13 cellular contexts compared by ENCODE assay signal in genomic region chr13:75669706-75670105, GRCh38. TPM values are rescaled to one million over a fixed set of nuclear protein-coding genes. Genes with fewer than 3 reads are reported as not detected.
A peak's percentile ranks its signal among the peaks of the same experiment; 100 is the strongest.
DNase-seq lines count a peak whose midpoint lies in the region; ATAC-seq and TF ChIP-seq lines count a peak whose summit lies in the region.
"Had no signal": no experiment of that assay in that cellular context is flagged by ENCODE, and none has a peak within 500 bp of the region (broad histone marks: within the 10 kb centered on the region; RNA-seq: fewer than 3 reads in every experiment).

No MANE protein-coding gene starts in this region.

- CTCF ChIA-PET in SK-N-SH (lab: Yijun Ruan, JAX): interaction anchor here (0.6 to 2.2 kb wide), 3 partner anchors 26 to 1788 kb away, joined by 3 to 14 read pairs (median 3); no protein-coding TSS in a partner anchor

- H3K36me3 ChIP-seq in SK-N-SH (replicated peaks in 1 of 2; ENCODE audit: control insufficient read depth in 1 of 2, insufficient read depth in 2 of 2, low read length in 1 of 2) (peaks cover 4 to 39% of the 10 kb centered on the region in 2 experiments), hepatocyte (replicated peaks; ENCODE audit: insufficient read depth, low read depth) (no peaks in the 10 kb centered on the region), skeletal muscle tissue (ENCODE audit: control insufficient read depth in 3 of 3, insufficient read depth in 3 of 3, low read length in 3 of 3) (no peaks in the 10 kb centered on the region)
- H3K36me3 ChIP-seq: BE2C, HAP-1 had no signal

- H3K27me3 ChIP-seq in SK-N-SH (ENCODE audit: insufficient read depth) (no peaks in the 10 kb centered on the region), hepatocyte (no peaks in the 10 kb centered on the region), skeletal muscle tissue (ENCODE audit: control insufficient read depth in 3 of 3, insufficient read depth in 3 of 3, low read length in 3 of 3) (no peaks in the 10 kb centered on the region)
- H3K27me3 ChIP-seq: BE2C had no signal

- no peak for ATAC-seq in HG02588 (IDR thresholded peaks at IDR 0.05; ENCODE audit: unreplicated experiment)
- ATAC-seq: A549 had no signal

- H3K9me3 ChIP-seq in SK-N-SH: no peaks in the 10 kb centered on the region
- H3K9me3 ChIP-seq in hepatocyte (ENCODE audit: low read depth): no peaks in the 10 kb centered on the region
- no peaks in the 10 kb centered on the region for H3K9me3 ChIP-seq in skeletal muscle tissue (ENCODE audit: control insufficient read depth in 3 of 3, low read length in 3 of 3)
- H3K9me3 ChIP-seq: A549, BE2C, HAP-1 had no signal

- TF ChIP-seq EP300 in SK-N-SH (IDR thresholded peaks at IDR 0.05; ENCODE audit: borderline replicate concordance in 1 of 2, low read depth in 1 of 2, low read length in 1 of 2): no peak

- no peaks in the 10 kb centered on the region for H3K9me2 ChIP-seq in SK-N-SH
- no peaks in the 10 kb centered on the region for H3K9me2 ChIP-seq in hepatocyte (replicated peaks; ENCODE audit: insufficient read depth)

- peaks cover 3 to 20% of the 10 kb centered on the region in 2 experiments; a peak in 3 of 4 replicates for H3K4me1 ChIP-seq in SK-N-SH (ENCODE audit: control insufficient read depth in 1 of 2, insufficient read depth in 2 of 2, low read depth in 1 of 2, low read length in 1 of 2)
- no peaks in the 10 kb centered on the region for H3K4me1 ChIP-seq in hepatocyte (ENCODE audit: insufficient read depth)
- peaks cover 17 to 21% (median 20%) of the 10 kb centered on the region in 3 donors for H3K4me1 ChIP-seq in skeletal muscle tissue (ENCODE audit: control insufficient read depth in 3 of 3, insufficient read depth in 3 of 3, low read length in 3 of 3)
- H3K4me1 ChIP-seq: BE2C had no signal

- H3K79me2 ChIP-seq in SK-N-SH (ENCODE audit: insufficient read depth) (peaks cover 99% of the 10 kb centered on the region), hepatocyte (peaks cover 6% of the 10 kb centered on the region)

- TF ChIP-seq CTCF in SK-N-SH (IDR thresholded peaks at IDR 0.05): no peak
- TF ChIP-seq CTCF in hepatocyte (IDR thresholded peaks at IDR 0.05; ENCODE audit: poor library complexity): no peak

- H4K20me1 ChIP-seq in SK-N-SH (ENCODE audit: insufficient read depth) (peaks cover 94% of the 10 kb centered on the region), hepatocyte (ENCODE audit: insufficient read depth, poor library complexity, severe bottlenecking) (no peaks in the 10 kb centered on the region)

- no peak for TF ChIP-seq RAD21 in SK-N-SH (IDR thresholded peaks at IDR 0.05; ENCODE audit: low read length)

- POLR2A ChIA-PET in SK-N-SH (lab: Yijun Ruan, JAX): no interaction called here

- H3K27ac ChIP-seq in SK-N-SH (ENCODE audit: low read depth in 2 of 2, low read length in 1 of 2): peak overlapping the region in 1 of 2 experiments; percentile 41; a peak in 3 of 4 replicates
- H3K27ac ChIP-seq in hepatocyte: peak overlapping the region; percentile 56
- peak overlapping the region; percentile 33 for H3K27ac ChIP-seq in skeletal muscle tissue (ENCODE audit: low read depth, low read length)
- H3K27ac ChIP-seq: A549, C4-2B had no signal

- no peak for DNase-seq in SK-N-SH
- peak; percentile 55 for DNase-seq in hepatocyte (ENCODE audit: low spot score)
- no peak for DNase-seq in NCI-H526 (lab: John Stamatoyannopoulos, UW)
- no peak for DNase-seq in germinal center (ENCODE audit: low spot score)
- DNase-seq: BE2C; CD4-positive, alpha-beta memory T cell; DMS79 treated with DMSO at 0.1 percent for 48 hours; GOT3 had no signal

- no peak overlapping the region for H2AFZ ChIP-seq in SK-N-SH (ENCODE audit: low read depth)
- no peak overlapping the region for H2AFZ ChIP-seq in hepatocyte

- H3K9ac ChIP-seq in SK-N-SH: no peak overlapping the region
- H3K9ac ChIP-seq in skeletal muscle tissue (ENCODE audit: low read depth in 1 of 3, low read length in 3 of 3): no peak overlapping the region

- H3K4me3 ChIP-seq in SK-N-SH (ENCODE audit: low read depth in 2 of 2, low read length in 1 of 2) (no peak overlapping the region), hepatocyte (no peak overlapping the region), skeletal muscle tissue (ENCODE audit: low read length in 3 of 3) (no peak overlapping the region)
- H3K4me3 ChIP-seq: A549, HAP-1 had no signal

- H3K4me2 ChIP-seq in SK-N-SH (peak overlapping the region; percentile 15), hepatocyte (no peak overlapping the region)
- H3K4me2 ChIP-seq: A549 had no signal

- H3F3A ChIP-seq in SK-N-SH (replicated peaks; ENCODE audit: insufficient read depth): peaks cover 32% of the 10 kb centered on the region

TF ChIP-seq in SK-N-SH, 30 proteins besides CTCF, POLR2A, EP300 and RAD21:
- TF ChIP-seq GATA2 (CRISPR knock-in tag; IDR thresholded peaks at IDR 0.05): no peak
- TF ChIP-seq SMC3 (IDR thresholded peaks at IDR 0.05; ENCODE audit: low read depth, low read length): no peak
- no peak for TF ChIP-seq ELF1 (IDR thresholded peaks at IDR 0.05)
- TF ChIP-seq RFX5 (IDR thresholded peaks at IDR 0.05; ENCODE audit: low read length): no peak
- TF ChIP-seq GABPA (IDR thresholded peaks at IDR 0.05; ENCODE audit: low read depth): no peak
TF ChIP-seq in SK-N-SH: peak in this region for 0.

RNA-seq across cellular contexts. Expression of gene LMO7, which starts 33.6 kb away (rescaled TPM):
- polyA plus RNA-seq in SK-N-SH (2012; rRNA removed) (83.6 and 94.9 TPM in 2 replicates), hepatocyte (47.2 and 58.1 TPM in 2 replicates)
- 49.1 and 49.4 TPM in 2 replicates for polyA plus RNA-seq in SK-N-SH (2012; cell fraction: cytosol; rRNA removed)
- 381 and 554 TPM in 2 replicates for polyA plus RNA-seq in SK-N-SH (2012; cell fraction: nucleus; rRNA removed)
- total RNA-seq in hepatocyte (105 and 125 TPM in 2 replicates), skeletal muscle tissue (176 TPM)
